9 cellular contexts compared by ENCODE assay signal in genomic region chr12:63845726-63846125, GRCh38. TPM values are rescaled to one million over a fixed set of nuclear protein-coding genes. Genes with fewer than 3 reads are reported as not detected.
DNase-seq lines count a peak whose midpoint lies in the region; ATAC-seq, FAIRE-seq and TF ChIP-seq lines count a peak whose summit lies in the region.
"Had no signal": no experiment of that assay in that cellular context is flagged by ENCODE, and none has a peak within 500 bp of the region (broad histone marks: within the 10 kb centered on the region; RNA-seq: fewer than 3 reads in every experiment).

No MANE protein-coding gene starts in this region.

- DNase-seq in SIG-M5 treated with dmso at 0.1 percent for 504 hours (lab: John Stamatoyannopoulos, UW; ENCODE audit: unreplicated experiment) (peak; percentile 23), SIG-M5 (lab: John Stamatoyannopoulos, UW) (no peak), kidney (no peak), tibial nerve (ENCODE audit: low spot score in 2 of 2) (no peak), WERI-Rb-1 (no peak), NCI-H446 (lab: John Stamatoyannopoulos, UW) (no peak)
- DNase-seq in activated naive CD8-positive, alpha-beta T cell treated with anti-CD3 and anti-CD28 coated beads, Interleukin-2, amount 50 U/mL, for 24 hours: no peak
- no peak for DNase-seq in activated CD4-positive, alpha-beta memory T cell treated with anti-CD3 and anti-CD28 coated beads, Interleukin-2, amount 10 ng/mL, durations not matched to agents 7 days and 5 days
- DNase-seq: cerebellar nuclear complex had no signal

- H3K27ac ChIP-seq in kidney (ENCODE audit: low read depth in 2 of 2, low read length in 2 of 2) (no peak overlapping the region), tibial nerve (peak overlapping the region in 1 of 4 donors; percentile 92), WERI-Rb-1 (no peak overlapping the region)

- H3K4me3 ChIP-seq in kidney (ENCODE audit: low read length in 2 of 2) (peak overlapping the region; percentile 99), tibial nerve (peak overlapping the region; percentile 76 to 92 (median 86)), WERI-Rb-1 (ENCODE audit: low read depth, low read length) (no peak overlapping the region)

- H3K36me3 ChIP-seq in kidney (ENCODE audit: control insufficient read depth in 1 of 2, insufficient read depth in 2 of 2, low read length in 2 of 2): no peaks in the 10 kb centered on the region
- H3K36me3 ChIP-seq in tibial nerve: no peaks in the 10 kb centered on the region
- H3K36me3 ChIP-seq in WERI-Rb-1: no peaks in the 10 kb centered on the region

- no peaks in the 10 kb centered on the region for H3K36me3 Mint-ChIP-seq in activated naive CD8-positive, alpha-beta T cell treated with anti-CD3 and anti-CD28 coated beads, Interleukin-2, amount 50 U/mL, for 24 hours (ENCODE audit: low read depth)
- no peaks in the 10 kb centered on the region for H3K36me3 Mint-ChIP-seq in activated CD4-positive, alpha-beta memory T cell treated with anti-CD3 and anti-CD28 coated beads, Interleukin-2, amount 10 ng/mL, durations not matched to agents 7 days and 5 days (ENCODE audit: low read depth)

- H3K4me1 ChIP-seq in kidney (ENCODE audit: control insufficient read depth in 1 of 2, insufficient read depth in 1 of 2, low read depth in 1 of 2, low read length in 2 of 2) (peaks cover 16 to 17% of the 10 kb centered on the region in 2 donors), tibial nerve (peaks cover 0 to 44% (median 7%) of the 10 kb centered on the region in 4 donors)

- no peak for FAIRE-seq in kidney (lab: Jason Lieb, UNC)

- intact Hi-C loops in kidney (cut with DNase I): no loop called here

- no peak overlapping the region for H3K27ac Mint-ChIP-seq in activated naive CD8-positive, alpha-beta T cell treated with anti-CD3 and anti-CD28 coated beads, Interleukin-2, amount 50 U/mL, for 24 hours
- H3K27ac Mint-ChIP-seq in activated CD4-positive, alpha-beta memory T cell treated with anti-CD3 and anti-CD28 coated beads, Interleukin-2, amount 10 ng/mL, durations not matched to agents 7 days and 5 days: no peak overlapping the region

- 17 to 19% methylated on average over 2 of the region's 2 CpGs for WGBS in tibial nerve, 2 donors

- peak overlapping the region; percentile 80 for H3K4me3 Mint-ChIP-seq in activated naive CD8-positive, alpha-beta T cell treated with anti-CD3 and anti-CD28 coated beads, Interleukin-2, amount 50 U/mL, for 24 hours
- H3K4me3 Mint-ChIP-seq in activated CD4-positive, alpha-beta memory T cell treated with anti-CD3 and anti-CD28 coated beads, Interleukin-2, amount 10 ng/mL, durations not matched to agents 7 days and 5 days: no peak overlapping the region

- peak overlapping the region; percentile 25 to 32 for H3K9ac ChIP-seq in kidney (ENCODE audit: low read length in 2 of 2)

- CTCF ChIA-PET in activated CD4-positive, alpha-beta memory T cell treated with anti-CD3 and anti-CD28 coated beads, Interleukin-2, amount 10 ng/mL, durations not matched to agents 7 days and 5 days (lab: Charles Lee): no interaction called here

- TF ChIP-seq EP300 in tibial nerve (IDR thresholded peaks at IDR 0.05): no peak

- H3K9me3 ChIP-seq in kidney (ENCODE audit: control insufficient read depth in 1 of 2, low read length in 2 of 2): no peaks in the 10 kb centered on the region
- no peaks in the 10 kb centered on the region for H3K9me3 ChIP-seq in tibial nerve
- no peaks in the 10 kb centered on the region for H3K9me3 ChIP-seq in WERI-Rb-1 (ENCODE audit: severe bottlenecking)

- H3K9me3 Mint-ChIP-seq in activated naive CD8-positive, alpha-beta T cell treated with anti-CD3 and anti-CD28 coated beads, Interleukin-2, amount 50 U/mL, for 24 hours: no peaks in the 10 kb centered on the region
- no peaks in the 10 kb centered on the region for H3K9me3 Mint-ChIP-seq in activated CD4-positive, alpha-beta memory T cell treated with anti-CD3 and anti-CD28 coated beads, Interleukin-2, amount 10 ng/mL, durations not matched to agents 7 days and 5 days

- POLR2A ChIA-PET in activated CD4-positive, alpha-beta memory T cell treated with anti-CD3 and anti-CD28 coated beads, Interleukin-2, amount 10 ng/mL, durations not matched to agents 7 days and 5 days (lab: Charles Lee): no interaction called here

- TF ChIP-seq POLR2A in tibial nerve (IDR thresholded peaks at IDR 0.05): no peak

- ATAC-seq in activated naive CD8-positive, alpha-beta T cell treated with anti-CD3 and anti-CD28 coated beads, Interleukin-2, amount 50 U/mL, for 24 hours: no peak

- peaks cover 33% of the 10 kb centered on the region for H3K27me3 Mint-ChIP-seq in activated naive CD8-positive, alpha-beta T cell treated with anti-CD3 and anti-CD28 coated beads, Interleukin-2, amount 50 U/mL, for 24 hours
- H3K27me3 Mint-ChIP-seq in activated CD4-positive, alpha-beta memory T cell treated with anti-CD3 and anti-CD28 coated beads, Interleukin-2, amount 10 ng/mL, durations not matched to agents 7 days and 5 days: peaks cover 37% of the 10 kb centered on the region

- TF ChIP-seq CTCF in kidney (IDR thresholded peaks at IDR 0.05; ENCODE audit: borderline replicate concordance, extremely low read depth, insufficient read depth) (no peak), tibial nerve (IDR thresholded peaks at IDR 0.05) (no peak), WERI-Rb-1 (IDR thresholded peaks at IDR 0.05; ENCODE audit: low read depth, low read length) (no peak)

- H3K27me3 ChIP-seq in tibial nerve (no peaks in the 10 kb centered on the region), WERI-Rb-1 (ENCODE audit: insufficient read depth, low read depth, severe bottlenecking) (no peaks in the 10 kb centered on the region)

- H3K4me1 Mint-ChIP-seq in activated naive CD8-positive, alpha-beta T cell treated with anti-CD3 and anti-CD28 coated beads, Interleukin-2, amount 50 U/mL, for 24 hours: peaks cover 9% of the 10 kb centered on the region
- peaks cover 10% of the 10 kb centered on the region for H3K4me1 Mint-ChIP-seq in activated CD4-positive, alpha-beta memory T cell treated with anti-CD3 and anti-CD28 coated beads, Interleukin-2, amount 10 ng/mL, durations not matched to agents 7 days and 5 days

RNA-seq across cellular contexts. Expression of gene SRGAP1, which starts 1.2 kb away (rescaled TPM):
- total RNA-seq in kidney (13.5 TPM), tibial nerve (10 to 100 TPM; 13.1 to 81.5 (median 22.4) TPM)
- polyA plus RNA-seq in kidney (ENCODE audit: insufficient read depth, low read depth, low replicate concordance): 1.8 TPM
- not detected for total RNA-seq in activated CD4-positive, alpha-beta memory T cell treated with anti-CD3 and anti-CD28 coated beads, Interleukin-2, amount 10 ng/mL, durations not matched to agents 7 days and 5 days

Comparison
In these comparisons a context has a peak if more than half of its experiments do, and no peak if none do; other contexts are left out.
1. RNA of gene SRGAP1, which starts 1.2 kb away (total RNA-seq): 13.1 to 81.5 TPM in tibial nerve and 13.5 TPM in kidney (single experiment); not detected in activated CD4-positive, alpha-beta memory T cell treated with anti-CD3 and anti-CD28 coated beads, Interleukin-2, amount 10 ng/mL, durations not matched to agents 7 days and 5 days; every median in the first group is over 10 times any median in the second.